Comparison of ENCODE assay signal across 8 cellular contexts in the genomic region with DNA sequence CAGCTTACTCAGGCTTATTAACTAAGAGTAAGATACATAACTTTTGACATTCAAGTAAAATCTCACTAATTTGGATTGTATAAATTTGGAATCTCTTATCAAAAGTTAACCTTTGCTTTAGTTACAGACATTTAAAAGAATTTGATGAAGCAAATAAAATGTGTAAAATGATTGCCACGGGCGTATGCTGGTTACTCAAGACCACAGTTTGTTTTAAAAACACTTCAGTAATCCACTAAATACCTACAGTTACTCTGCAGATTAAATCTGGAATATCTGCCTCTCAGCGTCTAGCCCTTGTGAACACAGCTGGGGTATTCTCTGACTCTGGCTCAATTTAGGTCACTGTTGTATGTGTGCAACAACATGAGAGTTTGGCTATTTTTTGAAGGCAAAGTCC.
"Had no signal": no experiment of that assay in that cellular context is flagged by ENCODE, and none has a peak within 500 bp of the region (broad histone marks: within the 10 kb centered on the region; RNA-seq: fewer than 3 reads in every experiment).

No MANE protein-coding gene starts in this region.

- H3K27ac ChIP-seq: HL-60 had no signal

- H3K4me3 ChIP-seq: HAP-1 had no signal

- FAIRE-seq: HepG2 had no signal

- H3K36me3 ChIP-seq: HAP-1 had no signal

- H3K9me3 ChIP-seq: HAP-1 had no signal

- H3K4me1 ChIP-seq: HAP-1 had no signal

- ATAC-seq: HCT116, HepG2 had no signal

- DNase-seq: GOT3, H7, HFFc6, KBM-7 had no signal
